ENCODE assay signal across 8 cellular contexts in the genomic region with DNA sequence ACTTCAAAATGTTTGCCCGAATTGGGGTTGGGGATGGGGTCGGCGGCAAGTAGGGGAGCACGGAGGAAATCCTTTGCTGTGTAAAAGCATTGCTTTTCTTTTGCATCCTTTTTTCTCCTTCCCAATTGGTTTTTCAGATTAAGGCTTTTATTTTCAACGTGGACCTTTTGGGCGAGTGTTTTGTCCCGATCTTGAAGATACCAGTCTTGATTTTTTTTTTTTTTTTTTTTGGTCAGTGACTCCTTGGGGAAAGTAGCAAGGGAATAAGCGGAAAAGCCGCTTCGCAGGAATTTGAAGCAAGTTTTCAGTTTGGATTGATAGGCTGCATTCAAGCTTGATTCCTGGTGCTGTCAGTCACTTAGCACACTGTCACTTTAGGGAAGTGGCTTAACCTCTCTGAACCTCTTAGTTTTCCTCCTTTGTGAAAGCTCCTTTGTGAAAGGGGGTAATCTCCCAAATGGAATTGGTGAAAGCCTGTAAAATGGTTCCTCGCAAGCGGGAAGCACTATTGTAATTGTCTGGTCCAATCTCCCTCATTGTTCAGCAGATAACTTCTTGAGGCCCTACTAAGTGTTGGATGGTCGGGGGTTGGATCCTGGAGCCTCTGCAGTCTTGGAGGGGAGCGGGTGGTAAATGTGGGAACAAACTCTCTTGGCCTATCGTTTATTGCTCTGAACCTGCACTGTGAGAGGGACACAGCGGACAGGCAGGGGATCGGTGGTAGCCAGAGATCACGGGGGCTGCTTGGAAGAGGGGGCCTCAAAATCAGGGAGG. TPM values are rescaled to one million over a fixed set of nuclear protein-coding genes. Genes with fewer than 3 reads are reported as not detected.
DNase-seq lines count a peak whose midpoint lies in the region; ATAC-seq and TF ChIP-seq lines count a peak whose summit lies in the region.

No MANE protein-coding gene starts in this region.

- no peak for ATAC-seq in GM18498 (IDR thresholded peaks at IDR 0.05; ENCODE audit: unreplicated experiment)
- ATAC-seq in GM21528 (IDR thresholded peaks at IDR 0.05; ENCODE audit: low FRiP score, unreplicated experiment): no peak

- peaks cover 36% of the 10 kb centered on the region for H4K20me1 ChIP-seq in osteoblast (ENCODE audit: insufficient read depth, low read length)

- H3K9ac ChIP-seq in endodermal cell (ENCODE audit: extremely low read depth, low read length, poor library complexity, severe bottlenecking): peak overlapping the region; percentile 94

- no peak for TF ChIP-seq CTCF in endodermal cell (conservative IDR thresholded peaks at IDR 0.05)
- TF ChIP-seq CTCF in osteoblast (IDR thresholded peaks at IDR 0.05; ENCODE audit: extremely low read depth, low read depth, low read length): no peak

- peaks cover 15% of the 10 kb centered on the region for H3K4me1 Mint-ChIP-seq in endodermal cell

- H3K4me2 ChIP-seq in osteoblast (ENCODE audit: insufficient read depth, low read length): peak overlapping the region; percentile 93

- H3K9me3 ChIP-seq in endodermal cell (ENCODE audit: control insufficient read depth, low read length) (no peaks in the 10 kb centered on the region), osteoblast (ENCODE audit: low read depth, low read length) (no peaks in the 10 kb centered on the region)

- H3K27ac ChIP-seq in endodermal cell (ENCODE audit: low read depth, low read length): peak overlapping the region; percentile 96
- H3K27ac ChIP-seq in osteoblast (ENCODE audit: low read depth, low read length): peak overlapping the region; percentile 74

- WGBS in endodermal cell (ENCODE audit: insufficient coverage in 1 of 2, insufficient read length in 1 of 2), 2 experiments: 26 to 28% methylated on average over 16 to 18 of the region's 18 CpGs

- H2AFZ ChIP-seq in osteoblast (ENCODE audit: low read length): peak overlapping the region; percentile 88

- H3K9me3 Mint-ChIP-seq in endodermal cell: no peaks in the 10 kb centered on the region

- H3K27ac Mint-ChIP-seq in endodermal cell: peak overlapping the region; percentile 97

- H3K4me1 ChIP-seq in endodermal cell (ENCODE audit: control insufficient read depth, insufficient read depth, low read length): no peaks in the 10 kb centered on the region
- peaks cover 6% of the 10 kb centered on the region for H3K4me1 ChIP-seq in osteoblast (ENCODE audit: insufficient read depth, low read length)

- H3K4me3 Mint-ChIP-seq in endodermal cell: peak overlapping the region; percentile 96

- H3K27me3 Mint-ChIP-seq in endodermal cell (ENCODE audit: insufficient read depth): no peaks in the 10 kb centered on the region

- H3K36me3 ChIP-seq in endodermal cell (ENCODE audit: control insufficient read depth, insufficient read depth, low read length): peaks cover 10% of the 10 kb centered on the region
- no peaks in the 10 kb centered on the region for H3K36me3 ChIP-seq in osteoblast (ENCODE audit: insufficient read depth, low read length)

- peak overlapping the region; percentile 99 for H3K4me3 ChIP-seq in endodermal cell (ENCODE audit: low read length)
- H3K4me3 ChIP-seq in osteoblast (ENCODE audit: insufficient read depth, low read length): peak overlapping the region; percentile 92

- H3K27me3 ChIP-seq in endodermal cell (ENCODE audit: control insufficient read depth, insufficient read depth, low read length, poor library complexity, severe bottlenecking) (no peaks in the 10 kb centered on the region), osteoblast (ENCODE audit: insufficient read depth, low read length) (no peaks in the 10 kb centered on the region)

- DNase-seq in DMS79 treated with DMSO at 0.1 percent for 48 hours (lab: John Stamatoyannopoulos, UW) (peak; percentile 25), DMS79 (lab: John Stamatoyannopoulos, UW) (no peak), OCI-M2 (lab: John Stamatoyannopoulos, UW; ENCODE audit: unreplicated experiment) (peak; percentile 94), endodermal cell (no peak), osteoblast (ENCODE audit: insufficient read length, low spot score, missing footprints) (peak; percentile 89), HK-2 (ENCODE audit: unreplicated experiment) (no peak)

- peaks cover 65% of the 10 kb centered on the region for H3K79me2 ChIP-seq in osteoblast (ENCODE audit: insufficient read depth, low read length)

- H3K36me3 Mint-ChIP-seq in endodermal cell (ENCODE audit: low read depth): peaks cover 14% of the 10 kb centered on the region

RNA-seq across cellular contexts. Expression of a gene that starts 1.1 kb away (rescaled TPM):
- total RNA-seq in endodermal cell (100 to 1,000 TPM; 290 to 292 TPM), osteoblast (52.2 and 52.8 TPM in 2 replicates)
- polyA plus RNA-seq in endodermal cell (2013, experiment 1 of 2): 278 TPM
- polyA plus RNA-seq in endodermal cell (2013, experiment 2 of 2): 266 TPM

RNA-seq across cellular contexts. Expression of a gene that starts 33.3 kb away (rescaled TPM):
- 10 to 100 TPM; 20.0 to 26.8 TPM for total RNA-seq in endodermal cell
- polyA plus RNA-seq in endodermal cell (2013, experiment 1 of 2): 20.9 TPM
- polyA plus RNA-seq in endodermal cell (2013, experiment 2 of 2): 20.7 TPM
- 31.8 and 34.8 TPM in 2 replicates for total RNA-seq in osteoblast

RNA-seq across cellular contexts. Expression of a gene that starts 33.5 kb away (rescaled TPM):
- total RNA-seq in endodermal cell (10 to 100 TPM; 55.6 to 62.6 TPM), osteoblast (114 and 126 TPM in 2 replicates)
- polyA plus RNA-seq in endodermal cell (2013, experiment 1 of 2): 32.0 TPM
- polyA plus RNA-seq in endodermal cell (2013, experiment 2 of 2): 34.9 TPM

Comparison
In these comparisons a context has a peak if more than half of its experiments do, and no peak if none do; other contexts are left out.
1. DNase-seq: peak in DMS79 treated with DMSO at 0.1 percent for 48 hours (single experiment), OCI-M2 (single experiment) and osteoblast (single experiment); none in DMS79 (single experiment), endodermal cell (single experiment) and HK-2 (single experiment).